24 cellular contexts compared by ENCODE assay signal in genomic region chr10:28328346-28328745, GRCh38. TPM values are rescaled to one million over a fixed set of nuclear protein-coding genes. Genes with fewer than 3 reads are reported as not detected.
DNase-seq lines count a peak whose midpoint lies in the region; ATAC-seq and TF ChIP-seq lines count a peak whose summit lies in the region.
"Had no signal": no experiment of that assay in that cellular context is flagged by ENCODE, and none has a peak within 500 bp of the region (broad histone marks: within the 10 kb centered on the region; RNA-seq: fewer than 3 reads in every experiment).

No MANE protein-coding gene starts in this region.

- no peaks in the 10 kb centered on the region for H3K9me3 ChIP-seq in mammary epithelial cell (replicated peaks; ENCODE audit: insufficient read depth, low read length)
- no peaks in the 10 kb centered on the region for H3K9me3 ChIP-seq in esophagus squamous epithelium
- H3K9me3 ChIP-seq in uterus: no peaks in the 10 kb centered on the region
- H3K9me3 ChIP-seq in MM.1S (replicated peaks; ENCODE audit: insufficient read depth, low read length): no peaks in the 10 kb centered on the region
- H3K9me3 ChIP-seq: spleen had no signal

- H3K4me1 ChIP-seq in mammary epithelial cell (ENCODE audit: insufficient read depth, low read length) (peaks cover 23% of the 10 kb centered on the region), esophagus squamous epithelium (peaks cover 9 to 43% (median 24%) of the 10 kb centered on the region in 3 donors), uterus (peaks cover 0 to 10% of the 10 kb centered on the region in 2 donors), MM.1S (ENCODE audit: low read length) (no peaks in the 10 kb centered on the region)
- H3K4me1 ChIP-seq: neural progenitor cell had no signal

- H3K27ac Mint-ChIP-seq in MCF 10A (ENCODE audit: low read depth, unreplicated experiment): no peak overlapping the region
- peak overlapping the region in 7 of 10 donors; percentile 11 to 79 (median 40) for H3K27ac Mint-ChIP-seq in naive thymus-derived CD8-positive, alpha-beta T cell
- H3K27ac Mint-ChIP-seq: activated CD8-positive, alpha-beta T cell treated with anti-CD3 and anti-CD28 coated beads, Interleukin-2, amount 10 ng/mL, durations not matched to agents 7 days and 5 days; GM23338; neural progenitor cell had no signal

- no peaks in the 10 kb centered on the region for H3K36me3 ChIP-seq in mammary epithelial cell (ENCODE audit: insufficient read depth, low read length)
- H3K36me3 ChIP-seq in esophagus squamous epithelium: no peaks in the 10 kb centered on the region
- H3K36me3 ChIP-seq in uterus: no peaks in the 10 kb centered on the region
- no peaks in the 10 kb centered on the region for H3K36me3 ChIP-seq in MM.1S (replicated peaks; ENCODE audit: insufficient read depth, low read length)
- H3K36me3 ChIP-seq: neural progenitor cell, spleen had no signal

- CTCF ChIA-PET in mammary epithelial cell (lab: Charles Lee; ENCODE audit: low non-redundant PET) (no interaction called here), MCF 10A (lab: Yijun Ruan, JAX) (interaction anchor here (0.7 to 1.2 kb wide), 3 partner anchors 26 to 479 kb away, joined by 3 to 4 read pairs (median 3); no protein-coding TSS in a partner anchor)

- POLR2A ChIA-PET in MCF 10A (lab: Yijun Ruan, JAX): interaction anchor here (1.0 to 2.9 kb wide), 3 partner anchors 25 to 53 kb away, joined by 3 to 16 read pairs (median 4); partner anchors contain the start of gene MPP7
- POLR2A ChIA-PET in naive thymus-derived CD8-positive, alpha-beta T cell (lab: Charles Lee): interaction anchor here (0.7 to 12.8 kb wide), 3 partner anchors 27 to 53 kb away, joined by 3 to 210 read pairs (median 4); partner anchors contain the start of gene MPP7

- H3K9me2 ChIP-seq in MM.1S (replicated peaks; ENCODE audit: insufficient read depth, low read length): no peaks in the 10 kb centered on the region

- H3K4me3 Mint-ChIP-seq in MCF 10A (ENCODE audit: unreplicated experiment): no peak overlapping the region
- H3K4me3 Mint-ChIP-seq in naive thymus-derived CD8-positive, alpha-beta T cell: peak overlapping the region in 2 of 10 donors; percentile 10 to 29
- H3K4me3 Mint-ChIP-seq: activated CD8-positive, alpha-beta T cell treated with anti-CD3 and anti-CD28 coated beads, Interleukin-2, amount 10 ng/mL, durations not matched to agents 7 days and 5 days; GM23338; neural progenitor cell had no signal

- H3K36me3 Mint-ChIP-seq in MCF 10A (ENCODE audit: insufficient read depth, unreplicated experiment): no peaks in the 10 kb centered on the region
- peaks cover 0 to 18% (median 9%) of the 10 kb centered on the region in 3 donors for H3K36me3 Mint-ChIP-seq in naive thymus-derived CD8-positive, alpha-beta T cell
- H3K36me3 Mint-ChIP-seq: neural progenitor cell had no signal

- no peaks in the 10 kb centered on the region for H3K79me2 ChIP-seq in mammary epithelial cell (ENCODE audit: insufficient read depth, low read length)
- H3K79me2 ChIP-seq in MM.1S (ENCODE audit: low read length): no peaks in the 10 kb centered on the region

- H2AFZ ChIP-seq in mammary epithelial cell (ENCODE audit: low read depth, low read length) (no peak overlapping the region), MM.1S (ENCODE audit: low read length) (no peak overlapping the region)

- dilution Hi-C loops in mammary epithelial cell (cut with HindIII; ENCODE audit: low sequenced_read_pairs): no loop called here

- H3K4me1 Mint-ChIP-seq in MCF 10A (ENCODE audit: insufficient read depth, unreplicated experiment): peaks cover 10% of the 10 kb centered on the region
- H3K4me1 Mint-ChIP-seq in naive thymus-derived CD8-positive, alpha-beta T cell: peaks cover 37 to 81% (median 68%) of the 10 kb centered on the region in 4 donors

- no peaks in the 10 kb centered on the region for H4K20me1 ChIP-seq in mammary epithelial cell (ENCODE audit: insufficient read depth, low read length)
- no peaks in the 10 kb centered on the region for H4K20me1 ChIP-seq in MM.1S (ENCODE audit: insufficient read depth, low read length)

- no peak overlapping the region for H3K4me3 ChIP-seq in mammary epithelial cell (replicated peaks in 1 of 3; ENCODE audit: insufficient read depth in 1 of 3, low read depth in 2 of 3, low read length in 3 of 3)
- H3K4me3 ChIP-seq in esophagus squamous epithelium: no peak overlapping the region
- no peak overlapping the region for H3K4me3 ChIP-seq in uterus
- no peak overlapping the region for H3K4me3 ChIP-seq in MM.1S (ENCODE audit: low read length)
- H3K4me3 ChIP-seq: GM23338, neural progenitor cell, spleen had no signal

- in situ Hi-C loops in mammary epithelial cell (cut with MboI; ENCODE audit: low sequenced_read_pairs in 2 of 2): no loop called here

- WGBS in mammary epithelial cell (ENCODE audit: low coverage, missing lambda C conversion rate): 100% methylated on average over 1 of the region's 1 CpG
- 42 to 47% methylated on average over 1 of the region's 1 CpG for WGBS in esophagus squamous epithelium, 2 donors

- no peak for ATAC-seq in naive thymus-derived CD8-positive, alpha-beta T cell
- ATAC-seq in HG03045 (IDR thresholded peaks at IDR 0.05; ENCODE audit: unreplicated experiment): no peak
- ATAC-seq: activated CD8-positive, alpha-beta T cell treated with anti-CD3 and anti-CD28 coated beads, Interleukin-2, amount 10 ng/mL, durations not matched to agents 7 days and 5 days; activated T-cell treated with anti-CD3 and anti-CD28 coated beads, Interleukin-2, amount 50 U/mL, for 72 hours; GM23338; stimulated activated naive CD8-positive, alpha-beta T cell treated with anti-CD3 and anti-CD28 coated beads, Interleukin-15, amount 100 ng/mL, for 72 hours had no signal

- intact Hi-C loops in mammary epithelial cell (cut with micrococcal nuclease) (no loop called here), MCF 10A (cut with micrococcal nuclease) (no loop called here), esophagus squamous epithelium (cut with DNase I) (no loop called here), uterus (cut with DNase I; ENCODE audit: low total_unique reads) (no loop called here)

- BruUV-seq in mammary epithelial cell (replicated peaks; lab: Mats Ljungman, UMichigan) (no TSS peak), MCF 10A (replicated peaks; lab: Mats Ljungman, UMichigan) (no TSS peak)

- H3K27me3 ChIP-seq in mammary epithelial cell (ENCODE audit: insufficient read depth, low read length) (no peaks in the 10 kb centered on the region), esophagus squamous epithelium (no peaks in the 10 kb centered on the region), uterus (no peaks in the 10 kb centered on the region), MM.1S (replicated peaks; ENCODE audit: insufficient read depth, low read length) (no peaks in the 10 kb centered on the region)
- H3K27me3 ChIP-seq: neural progenitor cell had no signal

- peak overlapping the region; percentile 52 for H3K27ac ChIP-seq in mammary epithelial cell (ENCODE audit: insufficient read depth, low read depth, low read length)
- H3K27ac ChIP-seq in esophagus squamous epithelium: peak overlapping the region in 3 of 4 donors; percentile 7 to 84 (median 83)
- H3K27ac ChIP-seq in uterus: peak overlapping the region; percentile 72 to 79
- no peak overlapping the region for H3K27ac ChIP-seq in MM.1S (ENCODE audit: low read length)
- H3K27ac ChIP-seq: neural progenitor cell, spleen had no signal

- no peak for TF ChIP-seq CTCF in mammary epithelial cell (conservative IDR thresholded peaks at IDR 0.05 in 1 of 2, IDR thresholded peaks at IDR 0.05 in 1 of 2; ENCODE audit: extremely low read depth in 1 of 2, insufficient read depth in 1 of 2, low read depth in 1 of 2, low read length in 2 of 2)
- TF ChIP-seq CTCF in MCF 10A (IDR thresholded peaks at IDR 0.05; ENCODE audit: unreplicated experiment): no peak
- TF ChIP-seq CTCF in esophagus squamous epithelium (IDR thresholded peaks at IDR 0.05): no peak
- no peak for TF ChIP-seq CTCF in uterus (IDR thresholded peaks at IDR 0.05)
- TF ChIP-seq CTCF in MM.1S (IDR thresholded peaks at IDR 0.05; ENCODE audit: low read length): no peak

- TF ChIP-seq POLR2A in esophagus squamous epithelium (IDR thresholded peaks at IDR 0.05): no peak
- no peak for TF ChIP-seq POLR2A in uterus (IDR thresholded peaks at IDR 0.05)

- H3K9ac ChIP-seq in mammary epithelial cell (ENCODE audit: insufficient read depth, low read length) (no peak overlapping the region), MM.1S (ENCODE audit: low read length) (no peak overlapping the region)
- H3K9ac ChIP-seq: neural progenitor cell had no signal

- no peak for DNase-seq in mammary epithelial cell
- DNase-seq in MCF 10A (ENCODE audit: unreplicated experiment): no peak
- no peak for DNase-seq in esophagus squamous epithelium (lab: John Stamatoyannopoulos, UW)
- DNase-seq in naive thymus-derived CD8-positive, alpha-beta T cell: no peak
- no peak for DNase-seq in uterus
- DNase-seq in MM.1S: no peak
- no peak for DNase-seq in T-helper 2 cell
- DNase-seq: activated CD4-positive, CD25-positive, alpha-beta regulatory T cell treated with anti-CD3 and anti-CD28 coated beads, Interleukin-2, amount 50 U/mL, for 72 hours; activated CD8-positive, alpha-beta T cell treated with anti-CD3 and anti-CD28 coated beads, Interleukin-2, amount 10 ng/mL, durations not matched to agents 7 days and 5 days; activated T-cell treated with anti-CD3 and anti-CD28 coated beads, Interleukin-2, amount 50 U/mL, for 72 hours; COR-L47; EL; left colon; midbrain; NCI-H146; NCI-H2171; NCI-H524 treated with DMSO at 0.1 percent for 48 hours; RPMI8226; spleen; stimulated activated CD4-positive, alpha-beta T cell treated with anti-CD3 and anti-CD28 coated beads, Interleukin-4, amount 100 ng/mL, for 24 hours; stimulated activated naive CD8-positive, alpha-beta T cell treated with anti-CD3 and anti-CD28 coated beads, Interleukin-15, amount 100 ng/mL, for 72 hours had no signal

- H3F3A ChIP-seq in MM.1S (ENCODE audit: insufficient read depth, low read length): no peaks in the 10 kb centered on the region

- no peaks in the 10 kb centered on the region for H3K27me3 Mint-ChIP-seq in MCF 10A (ENCODE audit: insufficient read depth, unreplicated experiment)
- no peaks in the 10 kb centered on the region for H3K27me3 Mint-ChIP-seq in naive thymus-derived CD8-positive, alpha-beta T cell
- H3K27me3 Mint-ChIP-seq: stimulated activated naive CD8-positive, alpha-beta T cell treated with anti-CD3 and anti-CD28 coated beads, Interleukin-15, amount 100 ng/mL, for 72 hours had no signal

- no peaks in the 10 kb centered on the region for H3K9me3 Mint-ChIP-seq in MCF 10A (ENCODE audit: unreplicated experiment)
- H3K9me3 Mint-ChIP-seq in naive thymus-derived CD8-positive, alpha-beta T cell: no peaks in the 10 kb centered on the region
- H3K9me3 Mint-ChIP-seq: activated T-cell treated with anti-CD3 and anti-CD28 coated beads, Interleukin-2, amount 50 U/mL, for 72 hours; GM23338; neural progenitor cell; stimulated activated naive CD8-positive, alpha-beta T cell treated with anti-CD3 and anti-CD28 coated beads, Interleukin-15, amount 100 ng/mL, for 72 hours had no signal

- H3K4me2 ChIP-seq in mammary epithelial cell (ENCODE audit: insufficient read depth, low read depth, low read length): peak overlapping the region; percentile 49
- no peak overlapping the region for H3K4me2 ChIP-seq in MM.1S (ENCODE audit: low read depth, low read length)
- H3K4me2 ChIP-seq: neural progenitor cell had no signal

RNA-seq across cellular contexts. Expression of gene MPP7, which starts 25.5 kb away (rescaled TPM):
- 10 to 100 TPM in 1 of 2 donors, 1 to 10 TPM in 1; 10.0 to 23.0 TPM for total RNA-seq in mammary epithelial cell
- 3.5 TPM for polyA plus RNA-seq in mammary epithelial cell
- polyA minus RNA-seq in mammary epithelial cell: 18.9 TPM
- total RNA-seq in MCF 10A (2022): 4.1 and 5.4 TPM in 2 replicates
- total RNA-seq in esophagus squamous epithelium: 10 to 100 TPM; 34.3 to 43.3 (median 37.0) TPM
- 10 to 100 TPM; 26.6 to 30.0 TPM for total RNA-seq in naive thymus-derived CD8-positive, alpha-beta T cell
- polyA plus RNA-seq in naive thymus-derived CD8-positive, alpha-beta T cell: 10 to 100 TPM; 33.3 to 41.2 (median 40.3) TPM
- total RNA-seq in uterus: 10 to 100 TPM in 2 of 4 donors, 1 to 10 TPM in 2; 3.6 to 18.0 (median 13.1) TPM
